ENCODE assay signal across 8 cellular contexts in genomic region chr12:6851153-6851920, GRCh38. TPM values are rescaled to one million over a fixed set of nuclear protein-coding genes. Genes with fewer than 3 reads are reported as not detected.
DNase-seq lines count a peak whose midpoint lies in the region; ATAC-seq and TF ChIP-seq lines count a peak whose summit lies in the region.

CDCA3 (minus strand) TSS chr12:6851286; CDS start chr12:6850952, 334 bp downstream.

- TF ChIP-seq CTCF in RWPE2 (IDR thresholded peaks at IDR 0.05; ENCODE audit: poor library complexity, severe bottlenecking) (no peak), fibroblast of mammary gland (conservative IDR thresholded peaks at IDR 0.05; ENCODE audit: control insufficient read depth, insufficient read depth, low read depth, low read length) (no peak)

- intact Hi-C loops in activated T-helper 2 cell treated with anti-CD3 and anti-CD28 coated beads, Interferon-gamma antibody, Interleukin-2, Interleukin-4, amounts not matched to agents 10 μg/mL and 5 μg/mL and 100 μg/mL, durations not matched to agents 14 hours and 24 hours and 36 hours (cut with micrococcal nuclease): loop anchor here (1.0 to 5.0 kb wide), 3 partner anchors 119 to 359 kb away; partner anchors contain the start of genes EMG1, MRPL51, NCAPD2 and NOP2

- peaks cover 34% of the 10 kb centered on the region for H3K4me1 Mint-ChIP-seq in activated T-helper 2 cell treated with anti-CD3 and anti-CD28 coated beads, Interferon-gamma antibody, Interleukin-2, Interleukin-4, amounts not matched to agents 10 μg/mL and 5 μg/mL and 100 μg/mL, durations not matched to agents 14 hours and 24 hours and 36 hours (ENCODE audit: low read depth)
- peaks cover 20 to 31% (median 25%) of the 10 kb centered on the region in 4 donors for H3K4me1 Mint-ChIP-seq in naive thymus-derived CD8-positive, alpha-beta T cell

- H3K27me3 Mint-ChIP-seq in activated T-helper 2 cell treated with anti-CD3 and anti-CD28 coated beads, Interferon-gamma antibody, Interleukin-2, Interleukin-4, amounts not matched to agents 10 μg/mL and 5 μg/mL and 100 μg/mL, durations not matched to agents 14 hours and 24 hours and 36 hours (ENCODE audit: low read depth): no peaks in the 10 kb centered on the region
- no peaks in the 10 kb centered on the region for H3K27me3 Mint-ChIP-seq in naive thymus-derived CD8-positive, alpha-beta T cell

- H3K36me3 ChIP-seq in RWPE2 (ENCODE audit: low read depth): peaks cover 38% of the 10 kb centered on the region

- peak within 1 kb of the TSS; percentile 96 for H3K4me3 Mint-ChIP-seq in activated T-helper 2 cell treated with anti-CD3 and anti-CD28 coated beads, Interferon-gamma antibody, Interleukin-2, Interleukin-4, amounts not matched to agents 10 μg/mL and 5 μg/mL and 100 μg/mL, durations not matched to agents 14 hours and 24 hours and 36 hours (ENCODE audit: low read depth)
- H3K4me3 Mint-ChIP-seq in naive thymus-derived CD8-positive, alpha-beta T cell: peak within 1 kb of the TSS; percentile 86 to 100 (median 96)

- H3K4me3 ChIP-seq in RWPE2 (ENCODE audit: severe bottlenecking) (peak within 1 kb of the TSS; percentile 78), fibroblast of mammary gland (ENCODE audit: control insufficient read depth, low read depth, low read length) (peak within 1 kb of the TSS; percentile 93)

- H3K9me3 Mint-ChIP-seq in activated T-helper 2 cell treated with anti-CD3 and anti-CD28 coated beads, Interferon-gamma antibody, Interleukin-2, Interleukin-4, amounts not matched to agents 10 μg/mL and 5 μg/mL and 100 μg/mL, durations not matched to agents 14 hours and 24 hours and 36 hours: no peaks in the 10 kb centered on the region
- no peaks in the 10 kb centered on the region for H3K9me3 Mint-ChIP-seq in naive thymus-derived CD8-positive, alpha-beta T cell

- H3K27ac ChIP-seq in RWPE2 (ENCODE audit: poor library complexity, severe bottlenecking): peak within 1 kb of the TSS; percentile 63

- peak; percentile 74 for ATAC-seq in RWPE2 (ENCODE audit: low read depth)
- ATAC-seq in naive thymus-derived CD8-positive, alpha-beta T cell: peak; percentile 54 to 56

- H3K9me3 ChIP-seq in RWPE2 (ENCODE audit: severe bottlenecking): no peaks in the 10 kb centered on the region

- DNase-seq in EH (ENCODE audit: low read depth): peak; percentile 99
- DNase-seq in H4 (ENCODE audit: low spot score): peak; percentile 100
- DNase-seq in LoVo (ENCODE audit: low spot score): peak; percentile 100
- DNase-seq in RWPE2 (ENCODE audit: low spot score): peak; percentile 98
- peak; percentile 92 for DNase-seq in activated T-helper 2 cell treated with anti-CD3 and anti-CD28 coated beads, Interferon-gamma antibody, Interleukin-2, Interleukin-4, amounts not matched to agents 10 μg/mL and 5 μg/mL and 100 μg/mL, durations not matched to agents 14 hours and 24 hours and 36 hours (ENCODE audit: low spot score)
- peak; percentile 99 for DNase-seq in fibroblast of mammary gland (ENCODE audit: low read depth)
- peak; percentile 80 to 98 (median 89) for DNase-seq in naive thymus-derived CD8-positive, alpha-beta T cell
- DNase-seq in stimulated activated naive CD4-positive, alpha-beta T cell (lab: John Stamatoyannopoulos, UW): peak; percentile 80 to 92 (median 89)

- H3K27me3 ChIP-seq in RWPE2 (ENCODE audit: insufficient read depth, poor library complexity, severe bottlenecking): no peaks in the 10 kb centered on the region

- H3K4me1 ChIP-seq in RWPE2 (ENCODE audit: insufficient read depth, poor library complexity, severe bottlenecking): no peaks in the 10 kb centered on the region

- H3K27ac Mint-ChIP-seq in activated T-helper 2 cell treated with anti-CD3 and anti-CD28 coated beads, Interferon-gamma antibody, Interleukin-2, Interleukin-4, amounts not matched to agents 10 μg/mL and 5 μg/mL and 100 μg/mL, durations not matched to agents 14 hours and 24 hours and 36 hours: peak within 1 kb of the TSS; percentile 97
- H3K27ac Mint-ChIP-seq in naive thymus-derived CD8-positive, alpha-beta T cell: peak within 1 kb of the TSS; percentile 91 to 100 (median 99)

- POLR2A ChIA-PET in naive thymus-derived CD8-positive, alpha-beta T cell (lab: Charles Lee): interaction anchor here (0.5 to 6.5 kb wide), 31 partner anchors 8 to 964 kb away, joined by 3 to 119 read pairs (median 5); partner anchors contain the start of genes C12orf57, COPS7A, ENO2 and GAPDH

- peaks cover 49% of the 10 kb centered on the region for H3K36me3 Mint-ChIP-seq in activated T-helper 2 cell treated with anti-CD3 and anti-CD28 coated beads, Interferon-gamma antibody, Interleukin-2, Interleukin-4, amounts not matched to agents 10 μg/mL and 5 μg/mL and 100 μg/mL, durations not matched to agents 14 hours and 24 hours and 36 hours (ENCODE audit: low read depth)
- peaks cover 0 to 12% (median 0%) of the 10 kb centered on the region in 3 donors for H3K36me3 Mint-ChIP-seq in naive thymus-derived CD8-positive, alpha-beta T cell

RNA-seq across cellular contexts. Expression of gene CDCA3, which starts in this region (rescaled TPM):
- total RNA-seq in H4 (2014; rRNA removed; shearing (Covaris generic)): 75.3 and 101 TPM in 2 replicates
- 41.6 and 42.1 TPM in 2 replicates for total RNA-seq in activated T-helper 2 cell treated with anti-CD3 and anti-CD28 coated beads, Interferon-gamma antibody, Interleukin-2, Interleukin-4, amounts not matched to agents 10 μg/mL and 5 μg/mL and 100 μg/mL, durations not matched to agents 14 hours and 24 hours and 36 hours
- 1 to 10 TPM; 2.6 to 2.7 TPM for total RNA-seq in naive thymus-derived CD8-positive, alpha-beta T cell
- polyA plus RNA-seq in naive thymus-derived CD8-positive, alpha-beta T cell: 1 to 10 TPM in 1 of 3 donors, under 1 TPM in 1, not detected in 1; 0.50 to 1.4 TPM

Comparison
In these comparisons a context has a peak if more than half of its experiments do, and no peak if none do; other contexts are left out.
1. Peak in every context shown above with its lines: DNase-seq, ATAC-seq, H3K4me3 ChIP-seq and H3K27ac ChIP-seq.
2. RNA of gene CDCA3 (total RNA-seq): 75.3 to 101 TPM in H4 and 41.6 to 42.1 TPM in activated T-helper 2 cell treated with anti-CD3 and anti-CD28 coated beads, Interferon-gamma antibody, Interleukin-2, Interleukin-4, amounts not matched to agents 10 μg/mL and 5 μg/mL and 100 μg/mL, durations not matched to agents 14 hours and 24 hours and 36 hours; 2.6 to 2.7 TPM in naive thymus-derived CD8-positive, alpha-beta T cell; every median in the first group is over 10 times any median in the second.